1 cellular context compared by ENCODE assay signal in genomic region chr5:58961631-58962280, GRCh38.
TF ChIP-seq lines count a peak whose summit lies in the region.

No MANE protein-coding gene starts in this region.

TF ChIP-seq in WTC11, 78 proteins besides CTCF, POLR2A, EP300 and RAD21 (continued from another document):
- TF ChIP-seq ZNF512 (CRISPR knock-in tag; IDR thresholded peaks at IDR 0.05; ENCODE audit: borderline replicate concordance) (no peak), ZNF532 (CRISPR knock-in tag; IDR thresholded peaks at IDR 0.05; ENCODE audit: borderline replicate concordance) (no peak), TEAD4 (CRISPR knock-in tag; IDR thresholded peaks at IDR 0.05) (no peak), NFATC4 (CRISPR knock-in tag; IDR thresholded peaks at IDR 0.05) (no peak), FOXK1 (CRISPR knock-in tag; IDR thresholded peaks at IDR 0.05) (no peak), TP53 (CRISPR knock-in tag; IDR thresholded peaks at IDR 0.05) (no peak), PRDM15 (CRISPR knock-in tag; IDR thresholded peaks at IDR 0.05) (no peak), CDX4 (CRISPR knock-in tag; IDR thresholded peaks at IDR 0.05; ENCODE audit: borderline replicate concordance) (no peak)
